In genomic region chr19:11410682-11411081, GRCh38 we compare ENCODE assay signal across 1 cellular context.
TF ChIP-seq lines count a peak whose summit lies in the region.

No MANE protein-coding gene starts in this region.

TF ChIP-seq in SK-N-SH treated with all-trans-retinoic acid at 6 μM for 48 hours, 23 proteins besides CTCF, POLR2A, EP300 and RAD21 (continued from another document):
- TF ChIP-seq TSHZ2 (CRISPR knock-in tag; IDR thresholded peaks at IDR 0.05) (no peak), ARNTL (CRISPR knock-in tag; IDR thresholded peaks at IDR 0.05; ENCODE audit: borderline replicate concordance, low read depth) (no peak), ZNF565 (CRISPR knock-in tag; conservative IDR thresholded peaks at IDR 0.05; ENCODE audit: low read depth) (no peak), OSR1 (CRISPR knock-in tag; IDR thresholded peaks at IDR 0.05) (no peak), GLIS3 (CRISPR knock-in tag; IDR thresholded peaks at IDR 0.05) (no peak), BACH2 (CRISPR knock-in tag; IDR thresholded peaks at IDR 0.05; ENCODE audit: borderline replicate concordance) (no peak)
